Comparison of ENCODE assay signal across 1 cellular context in genomic region chr1:197775282-197776262, GRCh38.
TF ChIP-seq lines count a peak whose summit lies in the region.

TSS of gene DENND1B (minus strand) at chr1:197775480. CDS start at chr1:197775155, 325 bp downstream.

TF ChIP-seq in H1, 55 proteins besides CTCF, POLR2A, EP300 and RAD21 (continued from another document):
- TF ChIP-seq JUND (IDR thresholded peaks at IDR 0.05; ENCODE audit: low read length) = 0 out of 2 replicates have a peak, but pooled peaks have one; percentile 23
- TF ChIP-seq HDAC6 (IDR thresholded peaks at IDR 0.05; ENCODE audit: low read depth, low read length) = no peak
- no peak for TF ChIP-seq ZNF274 (IDR thresholded peaks at IDR 0.05; ENCODE audit: borderline replicate concordance, extremely low read depth, low read length)
- TF ChIP-seq TCF12 (IDR thresholded peaks at IDR 0.05; ENCODE audit: low read depth, low read length) = peak; percentile 95
- TF ChIP-seq CTBP2 (IDR thresholded peaks at IDR 0.05; ENCODE audit: borderline replicate concordance, insufficient read depth, insufficient read length, low read length) = no peak
- TF ChIP-seq GABPA (IDR thresholded peaks at IDR 0.05; ENCODE audit: borderline replicate concordance, insufficient read depth, low read length) = no peak
- no peak for TF ChIP-seq BCL11A (IDR thresholded peaks at IDR 0.05; ENCODE audit: low read depth in 2 of 2, low read length in 2 of 2)
- no peak for TF ChIP-seq USF2 (IDR thresholded peaks at IDR 0.05; ENCODE audit: low read length)
- peak; percentile 23; the same call in 1 of the 2 replicates for TF ChIP-seq BACH1 (IDR thresholded peaks at IDR 0.05; ENCODE audit: low read length)
- no peak for TF ChIP-seq BRCA1 (IDR thresholded peaks at IDR 0.05; ENCODE audit: low read depth, low read length)
